Comparison of ENCODE assay signal across 9 cellular contexts in genomic region chr1:39787964-39788363, GRCh38. TPM values are rescaled to one million over a fixed set of nuclear protein-coding genes. Genes with fewer than 3 reads are reported as not detected.
DNase-seq lines count a peak whose midpoint lies in the region; ATAC-seq, FAIRE-seq and TF ChIP-seq lines count a peak whose summit lies in the region.
"Not testable (repeated sequence)": the region's sequence is repeated elsewhere in the genome, so short reads cannot be mapped to it uniquely, and the experiment has no call there.
"Had no signal": no experiment of that assay in that cellular context is flagged by ENCODE, and none has a peak within 500 bp of the region (broad histone marks: within the 10 kb centered on the region; RNA-seq: fewer than 3 reads in every experiment).

No MANE protein-coding gene starts in this region.

- intact Hi-C loops in CD14-positive monocyte (cut with micrococcal nuclease) = loop anchor here in 1 of 2 donors (10.0 kb wide), 1 partner anchor 53 kb away; the partner anchor contains the start of gene PPIE
- intact Hi-C loops in GM12878 (cut with micrococcal nuclease; ENCODE audit: unreplicated experiment); Right ventricle myocardium superior (cut with DNase I): not testable (repeated sequence)

- H3K27ac Mint-ChIP-seq in CD14-positive monocyte, naive B cell: not testable (repeated sequence)
- peak overlapping the region; percentile 14 for H3K27ac Mint-ChIP-seq in stimulated activated naive B cell treated with anti-CD40 and anti-IgM and Interleukin-4, amounts not matched to agents 10 μg/mL and 1 μg/mL and 100 μg/mL, for 72 hours

- H3K79me2 ChIP-seq in GM12878 (ENCODE audit: control insufficient read depth, insufficient read depth, low read length) = not testable (repeated sequence)

- peak overlapping the region; percentile 77; the same call in 1 of the 2 replicates for H3K27ac ChIP-seq in VCaP
- not testable (repeated sequence) for H3K27ac ChIP-seq in GM12878 (ENCODE audit: control insufficient read depth, insufficient read depth)

- not testable (repeated sequence) for BruUV-seq in GM12878 (replicated peaks; lab: Mats Ljungman, UMichigan)

- H3K27me3 Mint-ChIP-seq in CD14-positive monocyte (ENCODE audit: low read depth in 3 of 3) (peaks cover 9 to 12% (median 12%) of the 10 kb centered on the region in 3 donors), naive B cell (peaks cover 15 to 56% (median 27%) of the 10 kb centered on the region in 3 donors)
- H3K27me3 Mint-ChIP-seq in stimulated activated naive B cell treated with anti-CD40 and anti-IgM and Interleukin-4, amounts not matched to agents 10 μg/mL and 1 μg/mL and 100 μg/mL, for 72 hours = peaks cover 30 to 57% of the 10 kb centered on the region in 2 donors

- H3K9me3 Mint-ChIP-seq in CD14-positive monocyte; naive B cell; stimulated activated naive B cell treated with anti-CD40 and anti-IgM and Interleukin-4, amounts not matched to agents 10 μg/mL and 1 μg/mL and 100 μg/mL, for 72 hours: not testable (repeated sequence)

- H3K4me3 ChIP-seq in H7 (ENCODE audit: insufficient read depth, low read depth, low read length); GM12878: not testable (repeated sequence)

- TF ChIP-seq CTCF in CD14-positive monocyte (IDR thresholded peaks at IDR 0.05); VCaP (conservative IDR thresholded peaks at IDR 0.05); GM12878 (IDR thresholded peaks at IDR 0.05 in 2 of 3, conservative IDR thresholded peaks at IDR 0.05 in 1 of 3; ENCODE audit: control insufficient read depth in 2 of 3, extremely low read depth in 1 of 3, insufficient read depth in 1 of 3, low read depth in 3 of 3, low read length in 3 of 3): not testable (repeated sequence)

- not testable (repeated sequence) for TF ChIP-seq POLR2A in GM12878 (IDR thresholded peaks at IDR 0.05; ENCODE audit: low read depth, low read length)

- DNase-seq in CD14-positive monocyte (ENCODE audit: low spot score) = peak; percentile 37
- DNase-seq in H7 = peak; percentile 44
- peak; percentile 99 for DNase-seq in NCI-H510A (lab: John Stamatoyannopoulos, UW)
- DNase-seq in GM12878 (ENCODE audit: low read depth, low spot score); naive B cell; stimulated activated naive B cell treated with anti-CD40 and anti-IgM and Interleukin-4, amounts not matched to agents 10 μg/mL and 1 μg/mL and 100 μg/mL, for 72 hours: not testable (repeated sequence)
- DNase-seq in Right ventricle myocardium superior = peak; percentile 41

- H3K27me3 ChIP-seq in H7 (ENCODE audit: control insufficient read depth, insufficient read depth, low read length) = peaks cover 67% of the 10 kb centered on the region
- not testable (repeated sequence) for H3K27me3 ChIP-seq in GM12878 (replicated peaks in 1 of 2; ENCODE audit: control insufficient read depth in 2 of 2, insufficient read depth in 2 of 2, low read length in 1 of 2)

- not testable (repeated sequence) for TF ChIP-seq EP300 in GM12878 (IDR thresholded peaks at IDR 0.05; ENCODE audit: borderline replicate concordance in 1 of 2, control insufficient read depth in 1 of 2, low read depth in 2 of 2, low read length in 2 of 2)

- peak overlapping the region; percentile 71 to 75 for H3K4me3 Mint-ChIP-seq in CD14-positive monocyte
- peak overlapping the region in 7 of 8 donors; percentile 40 to 89 (median 64) for H3K4me3 Mint-ChIP-seq in naive B cell
- peak overlapping the region; percentile 60 to 77 for H3K4me3 Mint-ChIP-seq in stimulated activated naive B cell treated with anti-CD40 and anti-IgM and Interleukin-4, amounts not matched to agents 10 μg/mL and 1 μg/mL and 100 μg/mL, for 72 hours

- not testable (repeated sequence) for H2AFZ ChIP-seq in GM12878 (ENCODE audit: control insufficient read depth, low read depth, low read length)

- POLR2A ChIA-PET in GM12878 (lab: Charles Lee) = not testable (repeated sequence)

- not testable (repeated sequence) for H4K20me1 ChIP-seq in GM12878 (ENCODE audit: control insufficient read depth, insufficient read depth)

- ATAC-seq in GM12878; Right ventricle myocardium superior (ENCODE audit: poor library complexity); naive B cell (ENCODE audit: low read depth in 2 of 2); stimulated activated naive B cell treated with anti-CD40 and anti-IgM and Interleukin-4, amounts not matched to agents 10 μg/mL and 1 μg/mL and 100 μg/mL, for 72 hours (replicated peaks): not testable (repeated sequence)

- not testable (repeated sequence) for H3K36me3 Mint-ChIP-seq in CD14-positive monocyte; naive B cell; stimulated activated naive B cell treated with anti-CD40 and anti-IgM and Interleukin-4, amounts not matched to agents 10 μg/mL and 1 μg/mL and 100 μg/mL, for 72 hours

- H3K9me3 ChIP-seq in GM12878 (replicated peaks; ENCODE audit: control insufficient read depth, insufficient read depth, low read length) = not testable (repeated sequence)

- SMC1A ChIA-PET in GM12878 (lab: Charles Lee; ENCODE audit: uncharacterized antibody, unreplicated experiment) = not testable (repeated sequence)

- 58% methylated on average over 42 of the region's 55 CpGs for WGBS in GM12878 (ENCODE audit: insufficient coverage, insufficient replicate concordance, low lambda C conversion rate, missing lambda C conversion rate)

- H3K4me1 Mint-ChIP-seq in CD14-positive monocyte = peaks cover 33% of the 10 kb centered on the region
- H3K4me1 Mint-ChIP-seq in naive B cell = peaks cover 7 to 15% (median 10%) of the 10 kb centered on the region in 3 donors
- H3K4me1 Mint-ChIP-seq in stimulated activated naive B cell treated with anti-CD40 and anti-IgM and Interleukin-4, amounts not matched to agents 10 μg/mL and 1 μg/mL and 100 μg/mL, for 72 hours = peaks cover 10 to 14% of the 10 kb centered on the region in 2 donors

- H3K9ac ChIP-seq in GM12878 (ENCODE audit: control insufficient read depth, insufficient read depth, low read length) = not testable (repeated sequence)

- not testable (repeated sequence) for TF ChIP-seq RAD21 in GM12878 (IDR thresholded peaks at IDR 0.05; ENCODE audit: insufficient read depth, low read depth, low read length)

- in situ Hi-C loops in GM12878 (cut with MboI) = not testable (repeated sequence)

- H3K36me3 ChIP-seq in H7 (replicated peaks; ENCODE audit: control insufficient read depth, insufficient read depth, low read length); GM12878 (ENCODE audit: control insufficient read depth in 2 of 2, insufficient read depth in 2 of 2, low read length in 1 of 2): not testable (repeated sequence)

- peaks cover 11% of the 10 kb centered on the region for H3K4me1 ChIP-seq in GM12878 (ENCODE audit: control insufficient read depth, insufficient read depth, low read length)

- RAD21 ChIA-PET in GM12878 (lab: Charles Lee; ENCODE audit: unreplicated experiment) = interaction anchor here (2.1 kb wide), 1 partner anchor 11 kb away, joined by 9 read pairs; no protein-coding TSS in a partner anchor

- CTCF ChIA-PET in GM12878 (lab: Yijun Ruan, JAX) = not testable (repeated sequence)

- H3K4me2 ChIP-seq in GM12878 (ENCODE audit: control insufficient read depth, insufficient read depth) = peak overlapping the region; percentile 9; the same call in 1 of the 2 replicates

- not testable (repeated sequence) for FAIRE-seq in GM12878 (lab: Jason Lieb, UNC)

RNA-seq across cellular contexts. Expression of gene BMP8B, which starts 0.7 kb away (rescaled TPM):
- under 1 TPM; 0.14 to 0.24 TPM for polyA plus RNA-seq in CD14-positive monocyte
- total RNA-seq in H7 (2014; rRNA removed; shearing (Covaris generic)) = 0.24 and 0.37 TPM in 2 replicates
- 1.2 and 2.0 TPM in 2 replicates for total RNA-seq in GM12878 (2013; cell fraction: nucleolus; rRNA removed)
- total RNA-seq in GM12878 (2014; rRNA removed) = 0.71 and 1.2 TPM in 2 replicates
- total RNA-seq in GM12878 (2014; rRNA removed; fragmentation: Illumina TruSeq; extraction: Trizol) = 0.37 and 0.49 TPM in 2 replicates
- 1.2 TPM in 2 replicates for total RNA-seq in GM12878 (2021)
- polyA plus RNA-seq in GM12878 (2011; ENCODE audit: low read depth) = 0.71 TPM
- 0.55 and 0.56 TPM in 2 replicates for polyA plus RNA-seq in GM12878 (2011; rRNA removed)
- polyA plus RNA-seq in GM12878 (2011; cell fraction: cytosol; rRNA removed) = 0.62 and 0.76 TPM in 2 replicates
- 0.96 and 1.1 TPM in 2 replicates for polyA plus RNA-seq in GM12878 (2011; cell fraction: nucleus; rRNA removed)
- 1.0 and 1.3 TPM in 2 replicates for polyA plus RNA-seq in GM12878 (2012)
- polyA plus RNA-seq in GM12878 (2014; fragmentation: Illumina TruSeq; extraction: Trizol) = 1.00 and 1.0 TPM in 2 replicates
- polyA plus RNA-seq in GM12878 (2014; fragmentation: Nextera tagmentation; extraction: Ambion mirVana) = under 1 TPM; 0.23 to 0.37 TPM
- polyA plus RNA-seq in GM12878 (2014; rRNA removed) = 1.00 and 1.0 TPM in 2 replicates
- under 1 TPM; 0.09 to 0.23 TPM for polyA plus RNA-seq in GM12878 (2016; fragmentation: Nextera tagmentation; extraction: Ambion mirVana)
- polyA minus RNA-seq in GM12878 (2011; rRNA and poly(A)+ RNA removed) = 0.88 and 1.1 TPM in 2 replicates
- polyA minus RNA-seq in GM12878 (2011; cell fraction: cytosol; rRNA and poly(A)+ RNA removed) = 0.53 TPM in 1 of 2 replicates, not detected in the other
- polyA minus RNA-seq in GM12878 (2011; cell fraction: nucleus; rRNA and poly(A)+ RNA removed) = 0.12 and 0.48 TPM in 2 replicates
- 0.27 TPM for total RNA-seq in Right ventricle myocardium superior
- under 1 TPM in 4 of 6 donors, not detected in 2; 0.09 to 0.84 (median 0.31) TPM for polyA plus RNA-seq in naive B cell (ENCODE audit: low read depth in 6 of 6)

RNA-seq across cellular contexts. Expression of gene OXCT2, which starts 16.8 kb away (rescaled TPM):
- under 1 TPM; 0.16 to 0.38 TPM for polyA plus RNA-seq in CD14-positive monocyte
- not detected in 2 replicates for total RNA-seq in H7 (2014; rRNA removed; shearing (Covaris generic))
- 4.1 and 4.9 TPM in 2 replicates for total RNA-seq in GM12878 (2013; cell fraction: nucleolus; rRNA removed)
- total RNA-seq in GM12878 (2014; rRNA removed) = 0.79 and 1.1 TPM in 2 replicates
- total RNA-seq in GM12878 (2014; rRNA removed; fragmentation: Illumina TruSeq; extraction: Trizol) = 0.69 and 1.0 TPM in 2 replicates
- total RNA-seq in GM12878 (2021) = 0.98 and 1.9 TPM in 2 replicates
- polyA plus RNA-seq in GM12878 (2011; ENCODE audit: low read depth) = 0.43 TPM
- 0.29 and 0.39 TPM in 2 replicates for polyA plus RNA-seq in GM12878 (2011; rRNA removed)
- polyA plus RNA-seq in GM12878 (2011; cell fraction: cytosol; rRNA removed) = 0.39 and 0.53 TPM in 2 replicates
- polyA plus RNA-seq in GM12878 (2011; cell fraction: nucleus; rRNA removed) = 1.9 and 2.1 TPM in 2 replicates
- 0.53 and 0.81 TPM in 2 replicates for polyA plus RNA-seq in GM12878 (2012)
- 0.13 and 0.57 TPM in 2 replicates for polyA plus RNA-seq in GM12878 (2014; fragmentation: Illumina TruSeq; extraction: Trizol)
- under 1 TPM; 0.06 to 0.31 TPM for polyA plus RNA-seq in GM12878 (2014; fragmentation: Nextera tagmentation; extraction: Ambion mirVana)
- 1.7 and 1.8 TPM in 2 replicates for polyA plus RNA-seq in GM12878 (2014; rRNA removed)
- under 1 TPM; 0.40 to 0.60 TPM for polyA plus RNA-seq in GM12878 (2016; fragmentation: Nextera tagmentation; extraction: Ambion mirVana)
- 0.44 and 0.72 TPM in 2 replicates for polyA minus RNA-seq in GM12878 (2011; rRNA and poly(A)+ RNA removed)
- not detected in 2 replicates for polyA minus RNA-seq in GM12878 (2011; cell fraction: cytosol; rRNA and poly(A)+ RNA removed)
- 0.36 and 0.67 TPM in 2 replicates for polyA minus RNA-seq in GM12878 (2011; cell fraction: nucleus; rRNA and poly(A)+ RNA removed)
- total RNA-seq in Right ventricle myocardium superior = 0.65 TPM
- polyA plus RNA-seq in naive B cell (ENCODE audit: low read depth in 6 of 6) = 1 to 10 TPM in 1 of 6 donors, under 1 TPM in 2, not detected in 3; 0.47 to 2.3 (median 0.92) TPM
- total RNA-seq: G401 had no signal

RNA-seq across cellular contexts. Expression of gene PPIE, which starts 49.3 kb away (rescaled TPM):
- polyA plus RNA-seq in CD14-positive monocyte = 10 to 100 TPM; 48.9 to 55.9 TPM
- total RNA-seq in H7 (2014; rRNA removed; shearing (Covaris generic)) = 62.1 and 63.1 TPM in 2 replicates
- 75.9 and 77.7 TPM in 2 replicates for total RNA-seq in GM12878 (2013; cell fraction: nucleolus; rRNA removed)
- 36.6 and 39.6 TPM in 2 replicates for total RNA-seq in GM12878 (2014; rRNA removed)
- 46.6 and 48.0 TPM in 2 replicates for total RNA-seq in GM12878 (2014; rRNA removed; fragmentation: Illumina TruSeq; extraction: Trizol)
- total RNA-seq in GM12878 (2021) = 46.5 and 48.1 TPM in 2 replicates
- 34.9 TPM for polyA plus RNA-seq in GM12878 (2011; ENCODE audit: low read depth)
- 77.8 and 81.1 TPM in 2 replicates for polyA plus RNA-seq in GM12878 (2011; rRNA removed)
- polyA plus RNA-seq in GM12878 (2011; cell fraction: cytosol; rRNA removed) = 75.3 and 89.8 TPM in 2 replicates
- 111 and 126 TPM in 2 replicates for polyA plus RNA-seq in GM12878 (2011; cell fraction: nucleus; rRNA removed)
- 43.3 and 53.5 TPM in 2 replicates for polyA plus RNA-seq in GM12878 (2012)
- polyA plus RNA-seq in GM12878 (2014; fragmentation: Illumina TruSeq; extraction: Trizol) = 53.4 and 58.7 TPM in 2 replicates
- 100 to 1,000 TPM; 130 to 163 TPM for polyA plus RNA-seq in GM12878 (2014; fragmentation: Nextera tagmentation; extraction: Ambion mirVana)
- polyA plus RNA-seq in GM12878 (2014; rRNA removed) = 54.7 and 66.1 TPM in 2 replicates
- 10 to 100 TPM; 74.1 to 78.7 TPM for polyA plus RNA-seq in GM12878 (2016; fragmentation: Nextera tagmentation; extraction: Ambion mirVana)
- polyA minus RNA-seq in GM12878 (2011; rRNA and poly(A)+ RNA removed) = 46.6 and 47.5 TPM in 2 replicates
- 10.6 and 11.1 TPM in 2 replicates for polyA minus RNA-seq in GM12878 (2011; cell fraction: cytosol; rRNA and poly(A)+ RNA removed)
- 40.1 and 44.9 TPM in 2 replicates for polyA minus RNA-seq in GM12878 (2011; cell fraction: nucleus; rRNA and poly(A)+ RNA removed)
- total RNA-seq in Right ventricle myocardium superior = 27.9 TPM
- 100 to 1,000 TPM in 2 of 6 donors, 10 to 100 TPM in 4; 52.8 to 118 (median 82.0) TPM for polyA plus RNA-seq in naive B cell (ENCODE audit: low read depth in 6 of 6)
